Comparison of ENCODE assay signal across 13 cellular contexts in genomic region chr2:206225435-206226232, GRCh38. TPM values are rescaled to one million over a fixed set of nuclear protein-coding genes. Genes with fewer than 3 reads are reported as not detected.
A peak's percentile ranks its signal among the peaks of the same experiment; 100 is the strongest.
DNase-seq lines count a peak whose midpoint lies in the region; ATAC-seq, FAIRE-seq and TF ChIP-seq lines count a peak whose summit lies in the region.
"Had no signal": no experiment of that assay in that cellular context is flagged by ENCODE, and none has a peak within 500 bp of the region (broad histone marks: within the 10 kb centered on the region; RNA-seq: fewer than 3 reads in every experiment).

No MANE protein-coding gene starts in this region.

- H3K4me1 Mint-ChIP-seq in activated T-helper 2 cell treated with anti-CD3 and anti-CD28 coated beads, Interferon-gamma antibody, Interleukin-2, Interleukin-4, amounts not matched to agents 10 μg/mL and 5 μg/mL and 100 μg/mL, durations not matched to agents 14 hours and 24 hours and 36 hours (ENCODE audit: low read depth): peaks cover 4% of the 10 kb centered on the region

- peaks cover 0 to 19% (median 0%) of the 10 kb centered on the region in 4 donors for H3K9me3 ChIP-seq in esophagus muscularis mucosa
- H3K9me3 ChIP-seq: Peyer's patch had no signal

- no peaks in the 10 kb centered on the region for H3K36me3 Mint-ChIP-seq in activated T-helper 2 cell treated with anti-CD3 and anti-CD28 coated beads, Interferon-gamma antibody, Interleukin-2, Interleukin-4, amounts not matched to agents 10 μg/mL and 5 μg/mL and 100 μg/mL, durations not matched to agents 14 hours and 24 hours and 36 hours (ENCODE audit: low read depth)
- H3K36me3 Mint-ChIP-seq: WTC11 had no signal

- no peak overlapping the region for H3K4me3 Mint-ChIP-seq in activated T-helper 2 cell treated with anti-CD3 and anti-CD28 coated beads, Interferon-gamma antibody, Interleukin-2, Interleukin-4, amounts not matched to agents 10 μg/mL and 5 μg/mL and 100 μg/mL, durations not matched to agents 14 hours and 24 hours and 36 hours (ENCODE audit: low read depth)
- H3K4me3 Mint-ChIP-seq: endodermal cell, WTC11 had no signal

- peaks cover 8% of the 10 kb centered on the region for H3K27me3 Mint-ChIP-seq in activated T-helper 2 cell treated with anti-CD3 and anti-CD28 coated beads, Interferon-gamma antibody, Interleukin-2, Interleukin-4, amounts not matched to agents 10 μg/mL and 5 μg/mL and 100 μg/mL, durations not matched to agents 14 hours and 24 hours and 36 hours (ENCODE audit: low read depth)

- no peak overlapping the region for H3K27ac Mint-ChIP-seq in activated T-helper 2 cell treated with anti-CD3 and anti-CD28 coated beads, Interferon-gamma antibody, Interleukin-2, Interleukin-4, amounts not matched to agents 10 μg/mL and 5 μg/mL and 100 μg/mL, durations not matched to agents 14 hours and 24 hours and 36 hours
- H3K27ac Mint-ChIP-seq: endodermal cell, WTC11 had no signal

- no peaks in the 10 kb centered on the region for H3K9me3 Mint-ChIP-seq in activated T-helper 2 cell treated with anti-CD3 and anti-CD28 coated beads, Interferon-gamma antibody, Interleukin-2, Interleukin-4, amounts not matched to agents 10 μg/mL and 5 μg/mL and 100 μg/mL, durations not matched to agents 14 hours and 24 hours and 36 hours
- H3K9me3 Mint-ChIP-seq: endodermal cell had no signal

- H3K36me3 ChIP-seq in esophagus muscularis mucosa: no peaks in the 10 kb centered on the region
- H3K36me3 ChIP-seq: Peyer's patch, spleen had no signal

- no peak for TF ChIP-seq EP300 in esophagus muscularis mucosa (IDR thresholded peaks at IDR 0.05)

- WGBS in esophagus muscularis mucosa: 55% methylated on average over 5 of the region's 5 CpGs

- intact Hi-C loops in activated T-helper 2 cell treated with anti-CD3 and anti-CD28 coated beads, Interferon-gamma antibody, Interleukin-2, Interleukin-4, amounts not matched to agents 10 μg/mL and 5 μg/mL and 100 μg/mL, durations not matched to agents 14 hours and 24 hours and 36 hours (cut with micrococcal nuclease): no loop called here
- intact Hi-C loops in esophagus muscularis mucosa (cut with DNase I): no loop called here

- ATAC-seq in GM21529 (IDR thresholded peaks at IDR 0.05; ENCODE audit: unreplicated experiment): peak; percentile 95
- ATAC-seq in HG03097 (IDR thresholded peaks at IDR 0.05; ENCODE audit: low FRiP score, unreplicated experiment): peak; percentile 94
- ATAC-seq: WTC11 had no signal

- no peak overlapping the region for H3K4me3 ChIP-seq in esophagus muscularis mucosa
- H3K4me3 ChIP-seq: Peyer's patch, spleen had no signal

- no peaks in the 10 kb centered on the region for H3K4me1 ChIP-seq in esophagus muscularis mucosa
- H3K4me1 ChIP-seq: Peyer's patch, spleen had no signal

- peak; percentile 9 for DNase-seq in activated CD4-positive, alpha-beta T cell treated with anti-CD3 and anti-CD28 coated beads for 48 hours
- no peak for DNase-seq in activated CD4-positive, alpha-beta T cell treated with anti-CD3 and anti-CD28 coated beads, Interleukin-2, amount 50 U/mL, for 48 hours
- DNase-seq in activated T-helper 2 cell treated with anti-CD3 and anti-CD28 coated beads, Interferon-gamma antibody, Interleukin-2, Interleukin-4, amounts not matched to agents 10 μg/mL and 5 μg/mL and 100 μg/mL, durations not matched to agents 14 hours and 24 hours and 36 hours (ENCODE audit: low spot score): peak; percentile 10
- DNase-seq in NK-92 treated with Interleukin-12 subunit alpha and Interleukin-12 subunit beta, amount 100 ng/mL, for 24 hours (lab: John Stamatoyannopoulos, UW): no peak
- no peak for DNase-seq in HTR-8/SVneo (ENCODE audit: insufficient read length, low spot score)
- DNase-seq in esophagus muscularis mucosa (ENCODE audit: extremely low spot score): no peak
- DNase-seq: endodermal cell, NCI-H1694 treated with DMSO at 0.1 percent for 48 hours, Peyer's patch, spleen had no signal

- no peak overlapping the region for H3K27ac ChIP-seq in esophagus muscularis mucosa (replicated peaks in 1 of 4)
- H3K27ac ChIP-seq: Peyer's patch, spleen had no signal

- H3K27me3 ChIP-seq in esophagus muscularis mucosa: no peaks in the 10 kb centered on the region
- H3K27me3 ChIP-seq: Peyer's patch had no signal

- no peak for TF ChIP-seq CTCF in esophagus muscularis mucosa (IDR thresholded peaks at IDR 0.05)

- no peak for FAIRE-seq in HTR-8/SVneo (lab: Jason Lieb, UNC)

- TF ChIP-seq POLR2A in esophagus muscularis mucosa (IDR thresholded peaks at IDR 0.05; ENCODE audit: low read depth): no peak

RNA-seq across cellular contexts. Expression of gene ZDBF2, which starts 48.8 kb away (rescaled TPM):
- 10.8 TPM in 2 replicates for total RNA-seq in activated T-helper 2 cell treated with anti-CD3 and anti-CD28 coated beads, Interferon-gamma antibody, Interleukin-2, Interleukin-4, amounts not matched to agents 10 μg/mL and 5 μg/mL and 100 μg/mL, durations not matched to agents 14 hours and 24 hours and 36 hours
- 10 to 100 TPM; 10.6 to 14.0 (median 12.1) TPM for total RNA-seq in esophagus muscularis mucosa

Comparison
In these comparisons a context has a peak if more than half of its experiments do, and no peak if none do; other contexts are left out.
1. DNase-seq: peak in activated CD4-positive, alpha-beta T cell treated with anti-CD3 and anti-CD28 coated beads for 48 hours (single experiment) and activated T-helper 2 cell treated with anti-CD3 and anti-CD28 coated beads, Interferon-gamma antibody, Interleukin-2, Interleukin-4, amounts not matched to agents 10 μg/mL and 5 μg/mL and 100 μg/mL, durations not matched to agents 14 hours and 24 hours and 36 hours (single experiment); none in activated CD4-positive, alpha-beta T cell treated with anti-CD3 and anti-CD28 coated beads, Interleukin-2, amount 50 U/mL, for 48 hours (0 of 2), NK-92 treated with Interleukin-12 subunit alpha and Interleukin-12 subunit beta, amount 100 ng/mL, for 24 hours (single experiment), HTR-8/SVneo (single experiment) and esophagus muscularis mucosa (single experiment).